ENCODE assay signal across 2 cellular contexts in genomic region chr15:81163961-81164800, GRCh38.
TF ChIP-seq lines count a peak whose summit lies in the region.

No MANE protein-coding gene starts in this region.

TF ChIP-seq in IMR-90, 13 proteins besides CTCF, POLR2A, EP300 and RAD21:
- TF ChIP-seq MAFK (IDR thresholded peaks at IDR 0.05; ENCODE audit: low read depth, low read length) (peak; percentile 62; the same call in 1 of the 2 replicates), CHD1 (IDR thresholded peaks at IDR 0.05; ENCODE audit: low read depth, low read length) (no peak), CEBPB (IDR thresholded peaks at IDR 0.05; ENCODE audit: low read depth, low read length) (peak; percentile 27; the same call in 1 of the 2 replicates), NFE2L2 (IDR thresholded peaks at IDR 0.05; ENCODE audit: low read depth, low read length) (peak; percentile 95)

TF ChIP-seq in GM12878, 131 proteins besides CTCF, POLR2A, EP300 and RAD21:
- TF ChIP-seq STAT3 (IDR thresholded peaks at IDR 0.05; ENCODE audit: low read depth, low read length) (no peak), FOS (IDR thresholded peaks at IDR 0.05; ENCODE audit: borderline replicate concordance, extremely low read depth, insufficient read length) (no peak), IKZF2 (IDR thresholded peaks at IDR 0.05) (no peak), GATAD2B (conservative IDR thresholded peaks at IDR 0.05; ENCODE audit: low read depth) (no peak), ATF2 (IDR thresholded peaks at IDR 0.05; ENCODE audit: low read length) (no peak), ATF7 (IDR thresholded peaks at IDR 0.05; ENCODE audit: low read depth) (no peak), CHD4 (IDR thresholded peaks at IDR 0.05) (no peak), SMARCA5 (IDR thresholded peaks at IDR 0.05) (no peak), CREM (IDR thresholded peaks at IDR 0.05; ENCODE audit: low read depth) (no peak), SUPT20H (IDR thresholded peaks at IDR 0.05; ENCODE audit: borderline replicate concordance, control insufficient read depth, low read depth, low read length) (no peak), JUNB (IDR thresholded peaks at IDR 0.05) (no peak), IKZF1 (conservative IDR thresholded peaks at IDR 0.05) (no peak), MYB (IDR thresholded peaks at IDR 0.05; ENCODE audit: borderline replicate concordance, low read depth, low read length) (no peak), MEF2B (IDR thresholded peaks at IDR 0.05; ENCODE audit: partially characterized antibody, poor library complexity, severe bottlenecking) (no peak), STAT1 (conservative IDR thresholded peaks at IDR 0.05) (no peak), USF1 (IDR thresholded peaks at IDR 0.05; ENCODE audit: borderline replicate concordance, extremely low read length, insufficient read depth, low read depth, low read length) (no peak), KLF5 (IDR thresholded peaks at IDR 0.05; ENCODE audit: partially characterized antibody) (no peak), RB1 (IDR thresholded peaks at IDR 0.05; ENCODE audit: borderline replicate concordance) (no peak)
TF ChIP-seq in GM12878: peak in this region for 0.
